In the genomic region with DNA sequence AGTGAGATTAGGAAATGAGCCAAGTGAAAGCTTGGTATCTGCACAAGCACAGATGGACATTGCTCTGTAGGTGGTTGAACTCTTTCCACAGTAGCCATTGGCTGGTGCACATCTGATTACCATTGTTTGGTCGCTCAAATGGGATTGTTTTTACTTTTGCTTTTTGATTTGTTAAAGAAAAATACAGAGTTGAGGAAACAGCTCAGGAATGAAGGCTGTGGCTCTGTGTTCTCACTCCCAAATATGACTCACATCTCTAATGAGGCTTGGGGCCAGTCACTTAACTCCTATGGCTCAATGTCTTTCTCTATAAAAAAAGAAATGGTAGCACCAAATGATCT, we compare ENCODE assay signal across 10 cellular contexts.
DNase-seq lines count a peak whose midpoint lies in the region; ATAC-seq and TF ChIP-seq lines count a peak whose summit lies in the region.
"Had no signal": no experiment of that assay in that cellular context is flagged by ENCODE, and none has a peak within 500 bp of the region (broad histone marks: within the 10 kb centered on the region; RNA-seq: fewer than 3 reads in every experiment).

No MANE protein-coding gene starts in this region.

- H3K4me3 ChIP-seq in duodenal mucosa (ENCODE audit: low read depth in 1 of 2, low read length in 2 of 2): peak overlapping the region; percentile 47 to 58
- H3K4me3 ChIP-seq in left lung: no peak overlapping the region
- peak overlapping the region; percentile 1 to 9 for H3K4me3 ChIP-seq in tibial artery
- H3K4me3 ChIP-seq in A673 (ENCODE audit: low read depth, low read length, poor library complexity, severe bottlenecking): no peak overlapping the region

- DNase-seq in HT-29 (ENCODE audit: low spot score) (peak; percentile 38), left lung (no peak), tibial artery (peak in 1 of 2 donors; percentile 21), SIG-M5 treated with dmso at 0.1 percent for 504 hours (lab: John Stamatoyannopoulos, UW; ENCODE audit: unreplicated experiment) (no peak), A673 (ENCODE audit: low spot score) (no peak)
- DNase-seq: cortex of kidney, RPMI8226 had no signal

- H3K9ac ChIP-seq in duodenal mucosa (ENCODE audit: low read depth in 1 of 2, low read length in 2 of 2): no peak overlapping the region

- ATAC-seq in left lung (peak; percentile 81), GM21447 (IDR thresholded peaks at IDR 0.05; ENCODE audit: unreplicated experiment) (no peak), GM18517 (IDR thresholded peaks at IDR 0.05; ENCODE audit: unreplicated experiment) (no peak)

- H3K27me3 ChIP-seq in duodenal mucosa (ENCODE audit: control insufficient read depth in 1 of 2, insufficient read depth in 2 of 2, low read length in 2 of 2) (no peaks in the 10 kb centered on the region), left lung (no peaks in the 10 kb centered on the region), tibial artery (no peaks in the 10 kb centered on the region), A673 (replicated peaks; ENCODE audit: insufficient read depth, low read depth, low read length, poor library complexity) (peaks cover 3% of the 10 kb centered on the region)

- CTCF ChIA-PET in A673 (lab: Charles Lee): no interaction called here

- H3K9me3 ChIP-seq in duodenal mucosa (ENCODE audit: control insufficient read depth in 1 of 2, low read length in 2 of 2) (no peaks in the 10 kb centered on the region), left lung (peaks cover 0 to 2% of the 10 kb centered on the region in 2 donors), tibial artery (no peaks in the 10 kb centered on the region), A673 (ENCODE audit: low read depth, low read length, poor library complexity, severe bottlenecking) (no peaks in the 10 kb centered on the region)

- H3K36me3 ChIP-seq in duodenal mucosa (ENCODE audit: control insufficient read depth in 1 of 2, insufficient read depth in 2 of 2, low read length in 2 of 2) (no peaks in the 10 kb centered on the region), left lung (no peaks in the 10 kb centered on the region), tibial artery (no peaks in the 10 kb centered on the region), A673 (ENCODE audit: insufficient read depth, low read length, poor library complexity, severe bottlenecking) (no peaks in the 10 kb centered on the region)

- H3K4me1 ChIP-seq in duodenal mucosa (ENCODE audit: control insufficient read depth in 1 of 2, insufficient read depth in 2 of 2, low read length in 2 of 2) (peaks cover 3 to 11% of the 10 kb centered on the region in 2 donors), left lung (no peaks in the 10 kb centered on the region), tibial artery (peaks cover 0 to 30% (median 13%) of the 10 kb centered on the region in 4 donors), A673 (ENCODE audit: insufficient read depth, low read length, poor library complexity, severe bottlenecking) (no peaks in the 10 kb centered on the region)

- intact Hi-C loops in left lung (cut with DNase I) (no loop called here), tibial artery (cut with DNase I; ENCODE audit: low total_unique reads) (no loop called here), A673 (cut with micrococcal nuclease; ENCODE audit: unreplicated experiment) (no loop called here)

- BruUV-seq in A673 (replicated peaks; lab: Mats Ljungman, UMichigan): no TSS peak

- TF ChIP-seq CTCF in left lung (IDR thresholded peaks at IDR 0.05): no peak
- no peak for TF ChIP-seq CTCF in tibial artery (IDR thresholded peaks at IDR 0.05)
- TF ChIP-seq CTCF in A673 (conservative IDR thresholded peaks at IDR 0.05; ENCODE audit: low read depth, low read length): no peak

- H3K27ac ChIP-seq in duodenal mucosa (ENCODE audit: low read depth, low read length): no peak overlapping the region
- peak overlapping the region in 1 of 2 donors; percentile 49 for H3K27ac ChIP-seq in left lung
- H3K27ac ChIP-seq in tibial artery: peak overlapping the region in 1 of 2 donors; percentile 15
- H3K27ac ChIP-seq in A673 (ENCODE audit: low read depth, low read length, poor library complexity, severe bottlenecking): no peak overlapping the region

- POLR2A ChIA-PET in A673 (lab: Charles Lee; ENCODE audit: low non-redundant PET): no interaction called here

Comparison
In these comparisons a context has a peak if more than half of its experiments do, and no peak if none do; other contexts are left out.
1. H3K4me3 ChIP-seq: peak in duodenal mucosa (2 of 2) and tibial artery (2 of 2); none in left lung (0 of 2) and A673 (single experiment).